Comparison of ENCODE assay signal across 16 cellular contexts in genomic region chr21:38839370-38839681, GRCh38. TPM values are rescaled to one million over a fixed set of nuclear protein-coding genes. Genes with fewer than 3 reads are reported as not detected.
DNase-seq lines count a peak whose midpoint lies in the region; ATAC-seq and TF ChIP-seq lines count a peak whose summit lies in the region.
"Had no signal": no experiment of that assay in that cellular context is flagged by ENCODE, and none has a peak within 500 bp of the region (broad histone marks: within the 10 kb centered on the region; RNA-seq: fewer than 3 reads in every experiment).

No MANE protein-coding gene starts in this region.

- H2AFZ ChIP-seq in mesenchymal stem cell (ENCODE audit: low read depth, low read length): no peak overlapping the region

- H3K4me1 ChIP-seq in mesenchymal stem cell (ENCODE audit: control insufficient read depth, insufficient read depth, low read depth, low read length): peaks cover 14% of the 10 kb centered on the region
- H3K4me1 ChIP-seq: gastroesophageal sphincter had no signal

- H2BK120ac ChIP-seq in mesenchymal stem cell (ENCODE audit: low read depth, low read length): peak overlapping the region; percentile 79

- no peak overlapping the region for H2BK15ac ChIP-seq in mesenchymal stem cell (ENCODE audit: low read depth, poor library complexity, severe bottlenecking)

- no peak overlapping the region for H2BK12ac ChIP-seq in mesenchymal stem cell (ENCODE audit: low read length in 2 of 2)

- H3K36me3 Mint-ChIP-seq in Calu3 (ENCODE audit: insufficient read depth, unreplicated experiment): no peaks in the 10 kb centered on the region
- H3K36me3 Mint-ChIP-seq: CD8-positive, alpha-beta T cell had no signal

- H3K36me3 ChIP-seq in brain microvascular endothelial cell (replicated peaks): no peaks in the 10 kb centered on the region
- no peaks in the 10 kb centered on the region for H3K36me3 ChIP-seq in mesenchymal stem cell (ENCODE audit: control insufficient read depth in 1 of 2, insufficient read depth in 2 of 2, low read depth in 1 of 2, low read length in 2 of 2)
- H3K36me3 ChIP-seq: gastroesophageal sphincter, left lung had no signal

- H3K79me1 ChIP-seq in mesenchymal stem cell (replicated peaks; ENCODE audit: low read length, poor library complexity, severe bottlenecking): no peaks in the 10 kb centered on the region

- H3K4ac ChIP-seq in mesenchymal stem cell (ENCODE audit: low read depth in 1 of 2, low read length in 2 of 2): no peak overlapping the region

- no TSS peak for BruUV-seq in Calu3 (replicated peaks; lab: Mats Ljungman, UMichigan)

- H4K8ac ChIP-seq in mesenchymal stem cell (ENCODE audit: low read length): no peak overlapping the region

- H2AK5ac ChIP-seq in mesenchymal stem cell (ENCODE audit: low read length, severe bottlenecking): no peak overlapping the region

- H3K4me3 ChIP-seq in brain microvascular endothelial cell (ENCODE audit: low read depth, low read length): no peak overlapping the region
- H3K4me3 ChIP-seq in mesenchymal stem cell (ENCODE audit: insufficient read depth in 1 of 2, low read depth in 1 of 2, low read length in 2 of 2): no peak overlapping the region
- H3K4me3 ChIP-seq: gastroesophageal sphincter, left lung had no signal

- CTCF ChIA-PET in Calu3 (lab: Charles Lee): interaction anchor here (0.6 kb wide), 2 partner anchors 35 to 177 kb away, joined by 3 to 4 read pairs; no protein-coding TSS in a partner anchor

- no peaks in the 10 kb centered on the region for H3K9me3 Mint-ChIP-seq in Calu3 (ENCODE audit: low read depth, unreplicated experiment)
- H3K9me3 Mint-ChIP-seq: CD8-positive, alpha-beta T cell; T-helper 2 cell treated with Interferon-gamma antibody and Interleukin-4, amounts not matched to agents 5 μg/mL and 100 μg/mL, for 36 hours had no signal

- H3K27ac ChIP-seq in brain microvascular endothelial cell (peak overlapping the region; percentile 98), mesenchymal stem cell (ENCODE audit: low read length, poor library complexity, severe bottlenecking) (no peak overlapping the region)
- H3K27ac ChIP-seq: gastroesophageal sphincter had no signal

- H2BK5ac ChIP-seq in mesenchymal stem cell (ENCODE audit: low read depth, low read length, poor library complexity, severe bottlenecking): no peak overlapping the region

- intact Hi-C loops in Calu3 (cut with micrococcal nuclease; ENCODE audit: unreplicated experiment): no loop called here

- H4K91ac ChIP-seq in mesenchymal stem cell (ENCODE audit: low read length): no peak overlapping the region

- TF ChIP-seq CTCF in Calu3 (IDR thresholded peaks at IDR 0.05; ENCODE audit: unreplicated experiment) (no peak), brain microvascular endothelial cell (IDR thresholded peaks at IDR 0.05; ENCODE audit: low read depth, low read length, missing control alignments) (no peak)

- H3K23ac ChIP-seq in mesenchymal stem cell (ENCODE audit: low read length in 2 of 2): no peak overlapping the region

- H3K27me3 ChIP-seq in brain microvascular endothelial cell (replicated peaks) (no peaks in the 10 kb centered on the region), mesenchymal stem cell (ENCODE audit: control insufficient read depth in 1 of 2, insufficient read depth in 1 of 2, low read length in 2 of 2) (no peaks in the 10 kb centered on the region)
- H3K27me3 ChIP-seq: gastroesophageal sphincter, left lung had no signal

- DNase-seq in Calu3: no peak
- peak; percentile 17 for DNase-seq in NCI-H226
- DNase-seq in brain microvascular endothelial cell: peak; percentile 58
- DNase-seq in mesenchymal stem cell: no peak
- DNase-seq in NCI-H1436 (lab: John Stamatoyannopoulos, UW): no peak
- DNase-seq: activated CD4-positive, CD25-positive, alpha-beta regulatory T cell; CD8-positive, alpha-beta T cell; left lung; NCI-H1436 treated with DMSO at 0.1 percent for 48 hours; NCI-H2171 had no signal

- no peak for ATAC-seq in GM21367 (IDR thresholded peaks at IDR 0.05; ENCODE audit: unreplicated experiment)
- ATAC-seq in HG03460 (IDR thresholded peaks at IDR 0.05; ENCODE audit: unreplicated experiment): no peak
- no peak for ATAC-seq in GM18909 (IDR thresholded peaks at IDR 0.05; ENCODE audit: poor library complexity, unreplicated experiment)
- ATAC-seq: CD8-positive, alpha-beta T cell; gastroesophageal sphincter had no signal

- in situ Hi-C loops in brain microvascular endothelial cell (cut with HindIII; ENCODE audit: low pct_ligation_motif_present, low sequenced_read_pairs): no loop called here

- no peak overlapping the region for H3K4me3 Mint-ChIP-seq in Calu3 (ENCODE audit: low read depth, unreplicated experiment)
- H3K4me3 Mint-ChIP-seq: activated naive CD8-positive, alpha-beta T cell; CD8-positive, alpha-beta T cell; T-helper 2 cell treated with Interferon-gamma antibody and Interleukin-4, amounts not matched to agents 5 μg/mL and 100 μg/mL, for 36 hours had no signal

- H3K27me3 Mint-ChIP-seq in Calu3 (ENCODE audit: unreplicated experiment): no peaks in the 10 kb centered on the region

- peak overlapping the region; percentile 52 for H3K27ac Mint-ChIP-seq in Calu3 (ENCODE audit: unreplicated experiment)
- H3K27ac Mint-ChIP-seq: activated naive CD8-positive, alpha-beta T cell; CD8-positive, alpha-beta T cell; T-helper 2 cell treated with Interferon-gamma antibody and Interleukin-4, amounts not matched to agents 5 μg/mL and 100 μg/mL, for 36 hours had no signal

- 78% methylated on average over 4 of the region's 4 CpGs for WGBS in mesenchymal stem cell

- H3K4me2 ChIP-seq in mesenchymal stem cell (ENCODE audit: low read length, poor library complexity, severe bottlenecking): no peak overlapping the region

- no peaks in the 10 kb centered on the region for H3K9me3 ChIP-seq in mesenchymal stem cell (ENCODE audit: control insufficient read depth, low read length)
- H3K9me3 ChIP-seq: gastroesophageal sphincter, left lung had no signal

- H3K9ac ChIP-seq in mesenchymal stem cell (ENCODE audit: low read length): no peak overlapping the region

- no peak overlapping the region for H3K14ac ChIP-seq in mesenchymal stem cell (ENCODE audit: low read length in 2 of 2)

- H3K4me1 Mint-ChIP-seq in Calu3 (ENCODE audit: low read depth, unreplicated experiment): peaks cover 8% of the 10 kb centered on the region

- H3K18ac ChIP-seq in mesenchymal stem cell (ENCODE audit: low read depth in 1 of 2, low read length in 2 of 2): peak overlapping the region in 1 of 2 experiments; percentile 99

RNA-seq across cellular contexts. Expression of gene ETS2, which starts 33.6 kb away (rescaled TPM):
- 49.9 and 63.3 TPM in 2 replicates for total RNA-seq in Calu3 (2022)
- polyA plus RNA-seq in mesenchymal stem cell (2013, experiment 1 of 2): 85.3 TPM
- polyA plus RNA-seq in mesenchymal stem cell (2013, experiment 2 of 2): 83.5 TPM

Comparison
In these comparisons a context has a peak if more than half of its experiments do, and no peak if none do; other contexts are left out.
1. DNase-seq: peak in NCI-H226 (single experiment) and brain microvascular endothelial cell (single experiment); none in Calu3 (single experiment), mesenchymal stem cell (single experiment) and NCI-H1436 (single experiment).